9 cellular contexts compared by ENCODE assay signal in the genomic region with DNA sequence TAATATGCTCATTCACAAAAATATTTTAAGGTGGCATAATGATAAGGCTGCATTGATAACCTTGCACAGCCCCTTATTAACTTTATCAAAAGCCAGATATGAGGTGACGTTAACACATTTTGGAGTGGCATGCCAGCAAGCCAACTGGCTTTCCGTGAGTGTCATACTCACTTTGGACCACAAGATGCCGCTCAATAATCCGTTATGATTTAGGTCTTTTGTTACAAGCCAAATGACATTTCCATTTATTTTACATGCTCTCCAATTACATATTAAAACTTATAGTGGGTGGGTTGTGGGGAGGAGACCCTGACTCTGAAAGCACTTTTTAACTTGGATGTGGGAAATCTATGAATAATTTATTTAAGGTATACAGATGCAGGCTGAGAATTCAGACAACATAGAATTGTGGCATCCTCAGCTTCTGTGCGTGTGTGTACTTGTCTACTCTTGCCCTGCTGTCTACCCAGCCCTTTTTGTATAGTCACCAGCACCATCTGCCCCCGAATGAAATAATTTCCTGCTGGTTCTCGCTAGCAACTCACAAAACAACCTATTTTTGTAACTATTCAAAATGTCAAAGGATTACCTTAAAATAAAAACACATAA.
DNase-seq lines count a peak whose midpoint lies in the region; ATAC-seq, FAIRE-seq and TF ChIP-seq lines count a peak whose summit lies in the region.
"Had no signal": no experiment of that assay in that cellular context is flagged by ENCODE, and none has a peak within 500 bp of the region (broad histone marks: within the 10 kb centered on the region; RNA-seq: fewer than 3 reads in every experiment).

No MANE protein-coding gene starts in this region.

- DNase-seq in stimulated activated CD4-positive, alpha-beta T cell treated with anti-CD3 and anti-CD28 coated beads, Interleukin-12 subunit alpha, Interleukin-12 subunit beta, amount 100 ng/mL, for 4 hours: peak; percentile 1
- no peak for DNase-seq in stimulated activated CD4-positive, alpha-beta T cell treated with anti-CD3 and anti-CD28 coated beads, Interleukin-4, amount 100 ng/mL, for 24 hours
- peak; percentile 74 for DNase-seq in NCI-H2081 treated with DMSO at 0.1 percent for 48 hours (lab: John Stamatoyannopoulos, UW)
- no peak for DNase-seq in ascending aorta (ENCODE audit: low spot score in 2 of 2)
- DNase-seq in keratinocyte (ENCODE audit: low read depth, low spot score): peak; percentile 56
- DNase-seq in type B pancreatic cell (ENCODE audit: extremely low spot score, unreplicated experiment): no peak
- DNase-seq in activated T-helper 1 cell treated with anti-CD3 and anti-CD28 coated beads, Interleukin-12 subunit alpha, Interleukin-12 subunit beta, Interleukin-2, Interleukin-4 antibody, amounts not matched to agents 30 ng/mL and 10 ng/mL and 1 ng/mL, durations not matched to agents 14 hours and 24 hours and 36 hours (ENCODE audit: low spot score): no peak

- dilution Hi-C loops in keratinocyte (cut with MboI; ENCODE audit: extremely low pct_ligation_motif_present, low sequenced_read_pairs): no loop called here

- H3K4me3 Mint-ChIP-seq in type B pancreatic cell: no peak overlapping the region
- no peak overlapping the region for H3K4me3 Mint-ChIP-seq in activated T-helper 1 cell treated with anti-CD3 and anti-CD28 coated beads, Interleukin-12 subunit alpha, Interleukin-12 subunit beta, Interleukin-2, Interleukin-4 antibody, amounts not matched to agents 30 ng/mL and 10 ng/mL and 1 ng/mL, durations not matched to agents 14 hours and 24 hours and 36 hours
- H3K4me3 Mint-ChIP-seq: central memory CD8-positive, alpha-beta T cell had no signal

- peak; percentile 58 for ATAC-seq in HG02571 (IDR thresholded peaks at IDR 0.05; ENCODE audit: unreplicated experiment)

- H3K9me1 ChIP-seq in keratinocyte (ENCODE audit: control insufficient read depth, extremely low read depth, insufficient read depth, low read length): no peaks in the 10 kb centered on the region

- no peaks in the 10 kb centered on the region for H3K36me3 Mint-ChIP-seq in type B pancreatic cell
- no peaks in the 10 kb centered on the region for H3K36me3 Mint-ChIP-seq in activated T-helper 1 cell treated with anti-CD3 and anti-CD28 coated beads, Interleukin-12 subunit alpha, Interleukin-12 subunit beta, Interleukin-2, Interleukin-4 antibody, amounts not matched to agents 30 ng/mL and 10 ng/mL and 1 ng/mL, durations not matched to agents 14 hours and 24 hours and 36 hours (ENCODE audit: low read depth)

- H4K20me1 ChIP-seq in keratinocyte (ENCODE audit: control insufficient read depth, extremely low read depth, insufficient read depth, low read length): no peaks in the 10 kb centered on the region

- TF ChIP-seq CTCF in ascending aorta (IDR thresholded peaks at IDR 0.05): peak in 2 of 3 experiments; percentile 43 to 53
- peak; percentile 71 to 91 (median 84) for TF ChIP-seq CTCF in keratinocyte (optimal IDR thresholded peaks at IDR 0.05 in 1 of 3, IDR thresholded peaks at IDR 0.05 in 1 of 3, conservative IDR thresholded peaks at IDR 0.05 in 1 of 3; ENCODE audit: extremely low read depth in 1 of 3, insufficient read depth in 2 of 3, low read length in 3 of 3)
- peak; percentile 91 for TF ChIP-seq CTCF in type B pancreatic cell (conservative IDR thresholded peaks at IDR 0.05)

- H3K27me3 Mint-ChIP-seq in type B pancreatic cell: peaks cover 48% of the 10 kb centered on the region
- H3K27me3 Mint-ChIP-seq in activated T-helper 1 cell treated with anti-CD3 and anti-CD28 coated beads, Interleukin-12 subunit alpha, Interleukin-12 subunit beta, Interleukin-2, Interleukin-4 antibody, amounts not matched to agents 30 ng/mL and 10 ng/mL and 1 ng/mL, durations not matched to agents 14 hours and 24 hours and 36 hours (ENCODE audit: insufficient read depth): no peaks in the 10 kb centered on the region
- H3K27me3 Mint-ChIP-seq: central memory CD8-positive, alpha-beta T cell had no signal

- FAIRE-seq in keratinocyte (lab: Jason Lieb, UNC): peak; percentile 75

- H3K27me3 ChIP-seq in ascending aorta (no peaks in the 10 kb centered on the region), keratinocyte (ENCODE audit: control insufficient read depth, extremely low read depth, insufficient read depth, low read length) (no peaks in the 10 kb centered on the region)

- no peak overlapping the region for H3K27ac Mint-ChIP-seq in type B pancreatic cell
- H3K27ac Mint-ChIP-seq in activated T-helper 1 cell treated with anti-CD3 and anti-CD28 coated beads, Interleukin-12 subunit alpha, Interleukin-12 subunit beta, Interleukin-2, Interleukin-4 antibody, amounts not matched to agents 30 ng/mL and 10 ng/mL and 1 ng/mL, durations not matched to agents 14 hours and 24 hours and 36 hours: no peak overlapping the region

- H3K36me3 ChIP-seq in ascending aorta: no peaks in the 10 kb centered on the region
- H3K36me3 ChIP-seq in keratinocyte (ENCODE audit: control insufficient read depth in 2 of 2, extremely low read depth in 1 of 2, insufficient read depth in 2 of 2, low read length in 2 of 2): no peaks in the 10 kb centered on the region

- intact Hi-C loops in ascending aorta (cut with DNase I): no loop called here
- intact Hi-C loops in activated T-helper 1 cell treated with anti-CD3 and anti-CD28 coated beads, Interleukin-12 subunit alpha, Interleukin-12 subunit beta, Interleukin-2, Interleukin-4 antibody, amounts not matched to agents 30 ng/mL and 10 ng/mL and 1 ng/mL, durations not matched to agents 14 hours and 24 hours and 36 hours (cut with micrococcal nuclease): no loop called here

- H3K4me1 Mint-ChIP-seq in type B pancreatic cell (ENCODE audit: unreplicated experiment): peaks cover 24% of the 10 kb centered on the region
- H3K4me1 Mint-ChIP-seq in activated T-helper 1 cell treated with anti-CD3 and anti-CD28 coated beads, Interleukin-12 subunit alpha, Interleukin-12 subunit beta, Interleukin-2, Interleukin-4 antibody, amounts not matched to agents 30 ng/mL and 10 ng/mL and 1 ng/mL, durations not matched to agents 14 hours and 24 hours and 36 hours (ENCODE audit: low read depth): no peaks in the 10 kb centered on the region
- H3K4me1 Mint-ChIP-seq: central memory CD8-positive, alpha-beta T cell had no signal

- H3K4me1 ChIP-seq in ascending aorta (no peaks in the 10 kb centered on the region), keratinocyte (ENCODE audit: control insufficient read depth, extremely low read depth, insufficient read depth, low read length) (peaks cover 11% of the 10 kb centered on the region)

- H3K9me3 ChIP-seq in ascending aorta (no peaks in the 10 kb centered on the region), keratinocyte (ENCODE audit: control insufficient read depth, low read depth, low read length) (no peaks in the 10 kb centered on the region)

- H3K4me3 ChIP-seq in ascending aorta (no peak overlapping the region), keratinocyte (ENCODE audit: control insufficient read depth in 2 of 3, extremely low read depth in 1 of 3, insufficient read depth in 2 of 3, low read depth in 1 of 3, low read length in 3 of 3) (peak overlapping the region in 2 of 3 experiments; percentile 31 to 35)

- H3K4me2 ChIP-seq in keratinocyte (ENCODE audit: control insufficient read depth, extremely low read depth, insufficient read depth, low read depth, low read length): peak overlapping the region; percentile 75

- H3K79me2 ChIP-seq in keratinocyte (ENCODE audit: control insufficient read depth, insufficient read depth, low read length): no peaks in the 10 kb centered on the region

- H3K9me3 Mint-ChIP-seq in type B pancreatic cell: no peaks in the 10 kb centered on the region
- no peaks in the 10 kb centered on the region for H3K9me3 Mint-ChIP-seq in activated T-helper 1 cell treated with anti-CD3 and anti-CD28 coated beads, Interleukin-12 subunit alpha, Interleukin-12 subunit beta, Interleukin-2, Interleukin-4 antibody, amounts not matched to agents 30 ng/mL and 10 ng/mL and 1 ng/mL, durations not matched to agents 14 hours and 24 hours and 36 hours

- H3K27ac ChIP-seq in ascending aorta (no peak overlapping the region), keratinocyte (ENCODE audit: control insufficient read depth, insufficient read depth, low read length) (peak overlapping the region; percentile 34)

- H3K9ac ChIP-seq in keratinocyte (ENCODE audit: control insufficient read depth, extremely low read depth, insufficient read depth, low read length): no peak overlapping the region

- peak overlapping the region; percentile 70 for H2AFZ ChIP-seq in keratinocyte (ENCODE audit: control insufficient read depth, low read length)

Comparison
In these comparisons a context has a peak if more than half of its experiments do, and no peak if none do; other contexts are left out.
1. DNase-seq: peak in stimulated activated CD4-positive, alpha-beta T cell treated with anti-CD3 and anti-CD28 coated beads, Interleukin-12 subunit alpha, Interleukin-12 subunit beta, amount 100 ng/mL, for 4 hours (single experiment), NCI-H2081 treated with DMSO at 0.1 percent for 48 hours (single experiment) and keratinocyte (single experiment); none in stimulated activated CD4-positive, alpha-beta T cell treated with anti-CD3 and anti-CD28 coated beads, Interleukin-4, amount 100 ng/mL, for 24 hours (single experiment), ascending aorta (0 of 2), type B pancreatic cell (single experiment) and activated T-helper 1 cell treated with anti-CD3 and anti-CD28 coated beads, Interleukin-12 subunit alpha, Interleukin-12 subunit beta, Interleukin-2, Interleukin-4 antibody, amounts not matched to agents 30 ng/mL and 10 ng/mL and 1 ng/mL, durations not matched to agents 14 hours and 24 hours and 36 hours (single experiment).
2. H3K4me3 ChIP-seq: peak in keratinocyte (2 of 3); none in ascending aorta (0 of 2).
3. Peak in every context shown above with its lines, with median percentiles within 50 percentile points of each other: CTCF ChIP-seq.